7 cellular contexts compared by ENCODE assay signal in the genomic region with DNA sequence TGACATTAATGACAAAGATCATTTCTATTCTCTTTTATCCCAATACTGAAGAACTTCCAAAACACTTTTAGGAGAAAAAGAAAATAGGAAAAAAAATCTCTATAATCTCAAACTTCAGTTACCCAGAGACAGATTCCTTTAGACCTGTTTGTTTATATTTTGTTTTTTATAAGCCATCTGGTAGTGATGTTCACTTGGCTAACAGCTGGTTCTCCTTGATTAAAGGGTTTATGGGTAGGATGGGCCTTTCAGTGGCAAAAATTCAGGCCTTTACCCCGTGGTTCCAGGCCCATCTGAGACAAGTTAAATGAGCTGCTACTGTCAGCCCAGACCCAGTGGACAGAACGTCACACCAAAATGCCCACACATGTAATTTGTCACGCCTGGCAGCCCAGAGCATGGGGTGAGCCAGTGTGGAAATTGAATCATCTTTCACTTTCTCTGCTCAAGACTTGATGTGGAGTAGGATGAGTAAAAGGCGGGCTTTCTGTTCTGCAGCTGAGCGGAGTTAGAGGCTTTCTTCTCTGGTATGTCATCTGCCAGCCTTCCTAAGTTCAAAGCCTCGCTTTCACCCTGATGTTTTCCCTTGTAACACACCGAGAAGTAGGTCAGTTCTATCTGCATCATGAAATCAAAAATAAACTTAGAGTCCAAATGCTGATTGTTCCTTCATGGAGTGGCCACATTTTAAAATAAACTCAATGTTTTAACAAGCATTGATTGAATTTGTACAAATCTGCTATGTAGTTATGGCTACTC.
DNase-seq lines count a peak whose midpoint lies in the region; ATAC-seq lines count a peak whose summit lies in the region.

No MANE protein-coding gene starts in this region.

- H3K27ac Mint-ChIP-seq in activated naive CD4-positive, alpha-beta T cell treated with anti-CD3 and anti-CD28 coated beads, Interleukin-2, amount 50 U/mL, for 72 hours = peak overlapping the region; percentile 72 to 84

- H3K36me3 Mint-ChIP-seq in activated naive CD4-positive, alpha-beta T cell treated with anti-CD3 and anti-CD28 coated beads, Interleukin-2, amount 50 U/mL, for 72 hours = peaks cover 3 to 6% of the 10 kb centered on the region in 2 donors

- DNase-seq in activated naive CD4-positive, alpha-beta T cell treated with anti-CD3 and anti-CD28 coated beads, Interleukin-2, amount 50 U/mL, for 72 hours (ENCODE audit: low spot score in 2 of 2) = peak; percentile 65 to 82
- DNase-seq in stimulated activated CD8-positive, alpha-beta memory T cell treated with anti-CD3 and anti-CD28 coated beads, Interleukin-12 subunit alpha, Interleukin-12 subunit beta, amount 100 ng/mL, for 4 hours (ENCODE audit: low read depth) = peak; percentile 13
- DNase-seq in GOT3 (lab: John Stamatoyannopoulos, UW) (no peak), hepatic stellate cell (ENCODE audit: low spot score) (no peak), ecto neural progenitor cell (ENCODE audit: low spot score) (no peak)

- peak; percentile 31 for ATAC-seq in GM19468 (IDR thresholded peaks at IDR 0.05; ENCODE audit: extremely low read depth, unreplicated experiment)
- peak; percentile 83 for ATAC-seq in HG03520 (IDR thresholded peaks at IDR 0.05; ENCODE audit: unreplicated experiment)
- ATAC-seq in activated naive CD4-positive, alpha-beta T cell treated with anti-CD3 and anti-CD28 coated beads, Interleukin-2, amount 50 U/mL, for 72 hours = peak; percentile 97 to 100

- no peaks in the 10 kb centered on the region for H3K9me3 Mint-ChIP-seq in activated naive CD4-positive, alpha-beta T cell treated with anti-CD3 and anti-CD28 coated beads, Interleukin-2, amount 50 U/mL, for 72 hours

Comparison
In these comparisons a context has a peak if more than half of its experiments do, and no peak if none do; other contexts are left out.
1. ATAC-seq: peak in every context shown above with its lines; median percentile 98 in activated naive CD4-positive, alpha-beta T cell treated with anti-CD3 and anti-CD28 coated beads, Interleukin-2, amount 50 U/mL, for 72 hours; 83 in HG03520; 31 in GM19468.
2. DNase-seq: peak in activated naive CD4-positive, alpha-beta T cell treated with anti-CD3 and anti-CD28 coated beads, Interleukin-2, amount 50 U/mL, for 72 hours (2 of 2) and stimulated activated CD8-positive, alpha-beta memory T cell treated with anti-CD3 and anti-CD28 coated beads, Interleukin-12 subunit alpha, Interleukin-12 subunit beta, amount 100 ng/mL, for 4 hours (single experiment); none in GOT3 (single experiment), hepatic stellate cell (single experiment) and ecto neural progenitor cell (single experiment).